In genomic region chr14:74792249-74793039, GRCh38 we compare ENCODE assay signal across 11 cellular contexts. TPM values are rescaled to one million over a fixed set of nuclear protein-coding genes. Genes with fewer than 3 reads are reported as not detected.
A peak's percentile ranks its signal among the peaks of the same experiment; 100 is the strongest.
DNase-seq lines count a peak whose midpoint lies in the region; ATAC-seq, FAIRE-seq and TF ChIP-seq lines count a peak whose summit lies in the region.
"Had no signal": no experiment of that assay in that cellular context is flagged by ENCODE, and none has a peak within 500 bp of the region (broad histone marks: within the 10 kb centered on the region; RNA-seq: fewer than 3 reads in every experiment).

No MANE protein-coding gene starts in this region.

- peaks cover 16% of the 10 kb centered on the region for H3K36me3 Mint-ChIP-seq in effector memory CD8-positive, alpha-beta T cell (ENCODE audit: insufficient read depth)
- peaks cover 64% of the 10 kb centered on the region for H3K36me3 Mint-ChIP-seq in nephron (ENCODE audit: low read depth)

- TF ChIP-seq EP300 in ovary (IDR thresholded peaks at IDR 0.05): no peak

- ATAC-seq in effector memory CD8-positive, alpha-beta T cell (replicated peaks): peak; percentile 60

- no peak for TF ChIP-seq POLR2A in ovary (IDR thresholded peaks at IDR 0.05)

- H3K9me3 ChIP-seq in ovary: peaks cover 0 to 3% of the 10 kb centered on the region in 2 donors
- H3K9me3 ChIP-seq: testis had no signal

- H3K36me3 ChIP-seq in ovary: no peaks in the 10 kb centered on the region

- peaks cover 4% of the 10 kb centered on the region for H3K4me1 ChIP-seq in ovary (ENCODE audit: insufficient read depth)

- H3K27ac ChIP-seq in ovary: no peak overlapping the region

- TF ChIP-seq CTCF in nephron (IDR thresholded peaks at IDR 0.05; ENCODE audit: unreplicated experiment in 3 of 3): no peak
- TF ChIP-seq CTCF in ovary (IDR thresholded peaks at IDR 0.05): no peak

- H3K27me3 ChIP-seq in ovary: no peaks in the 10 kb centered on the region
- H3K27me3 ChIP-seq: dorsolateral prefrontal cortex, testis had no signal

- H3K9me3 Mint-ChIP-seq in effector memory CD8-positive, alpha-beta T cell: no peaks in the 10 kb centered on the region
- H3K9me3 Mint-ChIP-seq in nephron: peaks cover 6% of the 10 kb centered on the region

- H3K4me3 ChIP-seq in ovary: no peak overlapping the region
- H3K4me3 ChIP-seq: dorsolateral prefrontal cortex, lung, testis had no signal

- WGBS in ovary, 3 donors: 22 to 41% (median 36%) methylated on average over 7 of the region's 7 CpGs

- peaks cover 32% of the 10 kb centered on the region in 2 donors for H3K4me1 Mint-ChIP-seq in effector memory CD8-positive, alpha-beta T cell (ENCODE audit: low read depth in 2 of 2)
- peaks cover 10% of the 10 kb centered on the region for H3K4me1 Mint-ChIP-seq in nephron

- intact Hi-C loops in head of caudate nucleus (cut with DNase I): no loop called here
- intact Hi-C loops in ovary (cut with DNase I): no loop called here

- peak overlapping the region; percentile 53 to 64 for H3K4me3 Mint-ChIP-seq in effector memory CD8-positive, alpha-beta T cell
- no peak overlapping the region for H3K4me3 Mint-ChIP-seq in nephron

- no peaks in the 10 kb centered on the region for H3K27me3 Mint-ChIP-seq in effector memory CD8-positive, alpha-beta T cell
- no peaks in the 10 kb centered on the region for H3K27me3 Mint-ChIP-seq in nephron (ENCODE audit: low read depth)

- H3K27ac Mint-ChIP-seq in effector memory CD8-positive, alpha-beta T cell: peak overlapping the region; percentile 65 to 76
- peak overlapping the region in 2 of 3 experiments; percentile 5 to 43 for H3K27ac Mint-ChIP-seq in nephron

- DNase-seq in GM18507 (ENCODE audit: extremely low spot score, insufficient read length, low read depth) (no peak), RPMI7951 (ENCODE audit: low read depth) (peak; percentile 5), dedifferentiated amniotic fluid mesenchymal stem cell (ENCODE audit: extremely low spot score) (no peak), head of caudate nucleus (no peak), ovary (no peak)
- no peak for DNase-seq in effector memory CD8-positive, alpha-beta T cell
- DNase-seq: dorsolateral prefrontal cortex, NCI-H1105, testis had no signal

- peak; percentile 70 for FAIRE-seq in GM18507 (lab: Jason Lieb, UNC)

RNA-seq across cellular contexts. Expression of gene YLPM1, which starts 29.3 kb away (rescaled TPM):
- total RNA-seq in RPMI7951 (2014; rRNA removed; shearing (Covaris generic)): 15.7 and 17.1 TPM in 2 replicates
- total RNA-seq in ovary: 10 to 100 TPM; 58.7 to 92.4 (median 70.2) TPM
- 10 to 100 TPM; 30.1 to 68.4 TPM for polyA plus RNA-seq in ovary

Comparison
In these comparisons a context has a peak if more than half of its experiments do, and no peak if none do; other contexts are left out.
1. H3K4me3 Mint-ChIP-seq: peak in effector memory CD8-positive, alpha-beta T cell (2 of 2); none in nephron (0 of 3).